1 cellular context compared by ENCODE assay signal in the genomic region with DNA sequence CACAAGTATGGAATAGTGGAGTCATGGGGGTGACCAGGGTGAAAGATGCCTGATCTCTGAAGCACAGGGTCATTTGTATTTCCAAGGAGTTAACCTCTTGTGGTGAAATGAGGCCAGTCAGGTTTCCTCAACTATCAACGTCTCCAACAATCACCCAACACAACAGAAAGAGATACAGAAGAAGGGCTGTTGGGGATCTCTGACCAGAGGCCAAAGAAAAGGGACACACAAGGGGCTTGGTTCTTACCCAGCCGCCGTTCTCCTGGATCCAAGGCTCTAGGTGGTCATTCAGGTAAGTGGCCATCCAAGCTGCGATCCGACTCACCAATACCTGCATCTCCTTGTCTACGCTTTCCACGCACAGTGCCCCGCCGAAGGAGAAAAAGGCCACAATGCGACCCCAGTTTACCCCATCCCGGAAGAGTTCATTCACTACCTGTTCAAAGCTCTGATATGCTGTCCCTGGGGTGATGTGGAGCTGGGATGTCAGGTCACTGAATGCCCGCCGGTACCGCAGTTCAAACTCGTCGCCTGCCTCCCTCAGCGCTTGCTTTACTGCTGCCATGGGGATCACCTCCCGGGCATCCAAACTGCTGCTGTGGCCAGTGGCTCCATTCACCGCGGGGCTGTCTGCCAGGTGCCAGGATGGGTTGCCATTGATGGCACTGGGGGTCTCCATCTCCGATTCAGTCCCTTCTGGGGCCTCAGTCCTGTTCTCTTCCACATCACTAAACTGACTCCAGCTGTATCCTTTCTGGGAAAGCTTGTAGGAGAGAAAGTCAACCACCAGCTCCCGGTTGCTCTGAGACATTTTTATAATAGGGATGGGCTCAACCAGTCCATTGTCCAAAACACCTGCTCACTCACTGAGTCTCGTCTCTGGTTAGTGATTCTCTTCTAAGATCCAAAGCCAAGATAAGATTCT.
TF ChIP-seq lines count a peak whose summit lies in the region.

No MANE protein-coding gene starts in this region.

TF ChIP-seq in HepG2, 621 proteins besides CTCF, POLR2A, EP300 and RAD21 (continued from another document and continues in another):
- TF ChIP-seq, protein P1, sequence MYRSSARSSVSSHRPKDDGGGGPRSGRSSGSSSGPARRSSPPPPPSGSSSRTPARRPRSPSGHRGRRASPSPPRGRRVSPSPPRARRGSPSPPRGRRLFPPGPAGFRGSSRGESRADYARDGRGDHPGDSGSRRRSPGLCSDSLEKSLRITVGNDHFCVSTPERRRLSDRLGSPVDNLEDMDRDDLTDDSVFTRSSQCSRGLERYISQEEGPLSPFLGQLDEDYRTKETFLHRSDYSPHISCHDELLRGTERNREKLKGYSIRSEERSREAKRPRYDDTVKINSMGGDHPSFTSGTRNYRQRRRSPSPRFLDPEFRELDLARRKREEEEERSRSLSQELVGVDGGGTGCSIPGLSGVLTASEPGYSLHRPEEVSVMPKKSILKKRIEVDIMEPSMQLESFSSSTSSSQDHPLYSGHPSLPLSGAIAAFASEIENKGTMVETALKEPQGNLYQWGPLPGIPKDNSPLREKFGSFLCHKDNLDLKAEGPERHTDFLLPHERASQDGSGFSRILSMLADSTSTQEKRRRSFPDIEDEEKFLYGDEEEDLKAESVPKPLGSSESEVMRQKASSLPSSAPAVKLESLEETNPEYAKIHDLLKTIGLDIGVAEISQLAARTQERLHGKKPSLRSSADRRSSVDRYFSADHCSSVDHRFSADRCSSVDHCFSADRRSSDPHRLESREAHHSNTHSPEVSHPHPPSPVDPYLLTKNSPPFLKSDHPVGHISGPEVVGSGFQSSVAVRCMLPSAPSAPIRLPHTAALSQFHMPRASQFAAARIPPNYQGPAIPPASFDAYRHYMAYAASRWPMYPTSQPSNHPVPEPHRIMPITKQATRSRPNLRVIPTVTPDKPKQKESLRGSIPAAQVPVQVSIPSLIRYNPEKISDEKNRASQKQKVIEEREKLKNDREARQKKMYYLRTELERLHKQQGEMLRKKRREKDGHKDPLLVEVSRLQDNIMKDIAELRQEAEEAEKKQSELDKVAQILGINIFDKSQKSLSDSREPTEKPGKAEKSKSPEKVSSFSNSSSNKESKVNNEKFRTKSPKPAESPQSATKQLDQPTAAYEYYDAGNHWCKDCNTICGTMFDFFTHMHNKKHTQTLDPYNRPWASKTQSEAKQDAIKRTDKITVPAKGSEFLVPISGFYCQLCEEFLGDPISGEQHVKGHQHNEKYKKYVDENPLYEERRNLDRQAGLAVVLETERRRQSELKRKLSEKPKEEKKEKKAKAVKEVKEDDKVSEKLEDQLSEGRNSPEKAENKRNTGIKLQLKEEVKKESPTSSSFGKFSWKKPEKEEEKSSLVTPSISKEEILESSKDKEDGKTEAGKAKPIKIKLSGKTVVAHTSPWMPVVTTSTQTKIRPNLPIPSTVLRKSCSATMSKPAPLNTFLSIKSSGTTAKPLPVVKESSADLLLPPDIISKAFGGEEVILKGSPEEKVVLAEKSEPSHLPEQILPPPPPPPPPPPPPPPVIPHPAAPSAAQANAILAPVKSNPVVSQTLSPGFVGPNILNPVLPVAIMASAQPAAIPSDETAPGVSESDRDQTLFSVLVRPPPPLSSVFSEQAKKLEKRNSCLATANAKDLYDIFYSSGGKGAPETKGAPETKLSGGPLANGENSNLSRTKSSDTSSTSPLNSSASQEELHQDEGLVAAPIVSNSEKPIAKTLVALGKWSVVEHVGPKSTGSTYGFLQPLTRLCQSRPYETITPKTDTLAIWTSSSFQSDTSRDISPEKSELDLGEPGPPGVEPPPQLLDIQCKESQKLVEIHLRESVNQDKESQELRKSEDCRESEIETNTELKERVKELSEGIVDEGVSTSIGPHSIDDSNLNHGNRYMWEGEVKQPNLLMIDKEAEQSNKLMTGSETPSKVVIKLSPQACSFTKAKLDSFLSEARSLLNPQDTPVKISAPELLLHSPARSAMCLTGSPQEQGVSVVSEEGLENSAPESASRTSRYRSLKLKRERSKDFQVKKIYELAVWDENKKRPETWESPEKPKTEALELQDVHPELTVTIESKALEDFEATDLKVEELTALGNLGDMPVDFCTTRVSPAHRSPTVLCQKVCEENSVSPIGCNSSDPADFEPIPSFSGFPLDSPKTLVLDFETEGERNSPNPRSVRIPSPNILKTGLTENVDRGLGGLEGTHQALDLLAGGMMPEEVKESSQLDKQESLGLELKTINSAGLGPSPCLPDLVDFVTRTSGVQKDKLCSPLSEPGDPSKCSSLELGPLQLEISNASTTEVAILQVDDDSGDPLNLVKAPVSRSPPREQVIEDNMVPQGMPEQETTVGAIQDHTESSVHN (CRISPR knock-in tag; IDR thresholded peaks at IDR 0.05): no peak
- 0 out of 2 replicates have a peak, but pooled peaks have one; percentile 80 for TF ChIP-seq MBD4 (IDR thresholded peaks at IDR 0.05; ENCODE audit: borderline replicate concordance, low read length)
- TF ChIP-seq RFX1 (IDR thresholded peaks at IDR 0.05): no peak
- TF ChIP-seq AHR (CRISPR knock-in tag; IDR thresholded peaks at IDR 0.05): peak; percentile 71; the same call in 1 of the 2 replicates
- peak; percentile 69; the same call in 1 of the 2 replicates for TF ChIP-seq SP4 (CRISPR knock-in tag; IDR thresholded peaks at IDR 0.05)
- TF ChIP-seq, protein P2, sequence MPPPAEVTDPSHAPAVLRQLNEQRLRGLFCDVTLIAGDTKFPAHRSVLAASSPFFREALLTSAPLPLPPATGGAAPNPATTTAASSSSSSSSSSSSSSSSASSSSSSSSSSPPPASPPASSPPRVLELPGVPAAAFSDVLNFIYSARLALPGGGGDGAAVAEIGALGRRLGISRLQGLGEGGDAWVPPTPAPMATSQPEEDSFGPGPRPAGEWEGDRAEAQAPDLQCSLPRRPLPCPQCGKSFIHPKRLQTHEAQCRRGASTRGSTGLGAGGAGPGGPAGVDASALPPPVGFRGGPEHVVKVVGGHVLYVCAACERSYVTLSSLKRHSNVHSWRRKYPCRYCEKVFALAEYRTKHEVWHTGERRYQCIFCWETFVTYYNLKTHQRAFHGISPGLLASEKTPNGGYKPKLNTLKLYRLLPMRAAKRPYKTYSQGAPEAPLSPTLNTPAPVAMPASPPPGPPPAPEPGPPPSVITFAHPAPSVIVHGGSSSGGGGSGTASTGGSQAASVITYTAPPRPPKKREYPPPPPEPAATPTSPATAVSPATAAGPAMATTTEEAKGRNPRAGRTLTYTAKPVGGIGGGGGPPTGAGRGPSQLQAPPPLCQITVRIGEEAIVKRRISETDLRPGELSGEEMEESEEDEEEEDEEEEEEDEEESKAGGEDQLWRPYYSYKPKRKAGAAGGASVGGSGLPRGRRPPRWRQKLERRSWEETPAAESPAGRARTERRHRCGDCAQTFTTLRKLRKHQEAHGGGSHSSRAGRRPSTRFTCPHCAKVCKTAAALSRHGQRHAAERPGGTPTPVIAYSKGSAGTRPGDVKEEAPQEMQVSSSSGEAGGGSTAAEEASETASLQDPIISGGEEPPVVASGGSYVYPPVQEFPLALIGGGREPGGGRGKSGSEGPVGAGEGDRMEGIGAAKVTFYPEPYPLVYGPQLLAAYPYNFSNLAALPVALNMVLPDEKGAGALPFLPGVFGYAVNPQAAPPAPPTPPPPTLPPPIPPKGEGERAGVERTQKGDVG (CRISPR knock-in tag; IDR thresholded peaks at IDR 0.05; ENCODE audit: borderline replicate concordance): no peak; the same call in 1 of the 2 replicates
- TF ChIP-seq ZFP37 (CRISPR knock-in tag; IDR thresholded peaks at IDR 0.05; ENCODE audit: borderline replicate concordance): 0 out of 2 replicates have a peak, but pooled peaks have one; percentile 57
- TF ChIP-seq ZNF562 (CRISPR knock-in tag; IDR thresholded peaks at IDR 0.05; ENCODE audit: borderline replicate concordance): no peak
- TF ChIP-seq, protein P3, sequence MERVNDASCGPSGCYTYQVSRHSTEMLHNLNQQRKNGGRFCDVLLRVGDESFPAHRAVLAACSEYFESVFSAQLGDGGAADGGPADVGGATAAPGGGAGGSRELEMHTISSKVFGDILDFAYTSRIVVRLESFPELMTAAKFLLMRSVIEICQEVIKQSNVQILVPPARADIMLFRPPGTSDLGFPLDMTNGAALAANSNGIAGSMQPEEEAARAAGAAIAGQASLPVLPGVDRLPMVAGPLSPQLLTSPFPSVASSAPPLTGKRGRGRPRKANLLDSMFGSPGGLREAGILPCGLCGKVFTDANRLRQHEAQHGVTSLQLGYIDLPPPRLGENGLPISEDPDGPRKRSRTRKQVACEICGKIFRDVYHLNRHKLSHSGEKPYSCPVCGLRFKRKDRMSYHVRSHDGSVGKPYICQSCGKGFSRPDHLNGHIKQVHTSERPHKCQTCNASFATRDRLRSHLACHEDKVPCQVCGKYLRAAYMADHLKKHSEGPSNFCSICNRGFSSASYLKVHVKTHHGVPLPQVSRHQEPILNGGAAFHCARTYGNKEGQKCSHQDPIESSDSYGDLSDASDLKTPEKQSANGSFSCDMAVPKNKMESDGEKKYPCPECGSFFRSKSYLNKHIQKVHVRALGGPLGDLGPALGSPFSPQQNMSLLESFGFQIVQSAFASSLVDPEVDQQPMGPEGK (CRISPR knock-in tag; IDR thresholded peaks at IDR 0.05): no peak
- 0 out of 2 replicates have a peak, but pooled peaks have one; percentile 23 for TF ChIP-seq ATAD3A (CRISPR knock-in tag; IDR thresholded peaks at IDR 0.05)
- peak; percentile 40; the same call in 1 of the 2 replicates for TF ChIP-seq KDM5B (CRISPR knock-in tag; IDR thresholded peaks at IDR 0.05; ENCODE audit: borderline replicate concordance)
- TF ChIP-seq SOX6 (IDR thresholded peaks at IDR 0.05): no peak
- TF ChIP-seq SOX6 (CRISPR knock-in tag; IDR thresholded peaks at IDR 0.05): peak; percentile 29
- TF ChIP-seq, protein P4, sequence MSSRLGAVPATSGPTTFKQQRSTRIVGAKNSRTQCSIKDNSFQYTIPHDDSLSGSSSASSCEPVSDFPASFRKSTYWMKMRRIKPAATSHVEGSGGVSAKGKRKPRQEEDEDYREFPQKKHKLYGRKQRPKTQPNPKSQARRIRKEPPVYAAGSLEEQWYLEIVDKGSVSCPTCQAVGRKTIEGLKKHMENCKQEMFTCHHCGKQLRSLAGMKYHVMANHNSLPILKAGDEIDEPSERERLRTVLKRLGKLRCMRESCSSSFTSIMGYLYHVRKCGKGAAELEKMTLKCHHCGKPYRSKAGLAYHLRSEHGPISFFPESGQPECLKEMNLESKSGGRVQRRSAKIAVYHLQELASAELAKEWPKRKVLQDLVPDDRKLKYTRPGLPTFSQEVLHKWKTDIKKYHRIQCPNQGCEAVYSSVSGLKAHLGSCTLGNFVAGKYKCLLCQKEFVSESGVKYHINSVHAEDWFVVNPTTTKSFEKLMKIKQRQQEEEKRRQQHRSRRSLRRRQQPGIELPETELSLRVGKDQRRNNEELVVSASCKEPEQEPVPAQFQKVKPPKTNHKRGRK (CRISPR knock-in tag; IDR thresholded peaks at IDR 0.05): no peak
- peak; percentile 94; the same call in 1 of the 2 replicates for TF ChIP-seq ZFP90 (CRISPR knock-in tag; IDR thresholded peaks at IDR 0.05; ENCODE audit: borderline replicate concordance)
- TF ChIP-seq, protein P5, sequence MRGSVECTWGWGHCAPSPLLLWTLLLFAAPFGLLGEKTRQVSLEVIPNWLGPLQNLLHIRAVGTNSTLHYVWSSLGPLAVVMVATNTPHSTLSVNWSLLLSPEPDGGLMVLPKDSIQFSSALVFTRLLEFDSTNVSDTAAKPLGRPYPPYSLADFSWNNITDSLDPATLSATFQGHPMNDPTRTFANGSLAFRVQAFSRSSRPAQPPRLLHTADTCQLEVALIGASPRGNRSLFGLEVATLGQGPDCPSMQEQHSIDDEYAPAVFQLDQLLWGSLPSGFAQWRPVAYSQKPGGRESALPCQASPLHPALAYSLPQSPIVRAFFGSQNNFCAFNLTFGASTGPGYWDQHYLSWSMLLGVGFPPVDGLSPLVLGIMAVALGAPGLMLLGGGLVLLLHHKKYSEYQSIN (CRISPR knock-in tag; IDR thresholded peaks at IDR 0.05; ENCODE audit: borderline replicate concordance): no peak
- peak; percentile 15; the same call in 1 of the 2 replicates for TF ChIP-seq MIER3 (CRISPR knock-in tag; IDR thresholded peaks at IDR 0.05; ENCODE audit: borderline replicate concordance)
- no peak for TF ChIP-seq ZNF781 (CRISPR knock-in tag; IDR thresholded peaks at IDR 0.05; ENCODE audit: borderline replicate concordance, not compliant biosample characterization)
- peak; percentile 3; the same call in 1 of the 2 replicates for TF ChIP-seq DNMT3B (CRISPR knock-in tag; conservative IDR thresholded peaks at IDR 0.05)
- TF ChIP-seq ZNF616 (CRISPR knock-in tag; IDR thresholded peaks at IDR 0.05; ENCODE audit: low read depth): 0 out of 2 replicates have a peak, but pooled peaks have one; percentile 35
- TF ChIP-seq ADNP (CRISPR knock-in tag; IDR thresholded peaks at IDR 0.05): no peak
- TF ChIP-seq HNF4G (IDR thresholded peaks at IDR 0.05; ENCODE audit: borderline replicate concordance, low read depth, low read length): 0 out of 2 replicates have a peak, but pooled peaks have one; percentile 28
- no peak for TF ChIP-seq HNF4G (CRISPR knock-in tag; IDR thresholded peaks at IDR 0.05; ENCODE audit: borderline replicate concordance, low read depth)
- no peak for TF ChIP-seq SRF (IDR thresholded peaks at IDR 0.05; ENCODE audit: low read depth, low read length)
- no peak for TF ChIP-seq ZNF703 (CRISPR knock-in tag; IDR thresholded peaks at IDR 0.05; ENCODE audit: borderline replicate concordance)
- no peak for TF ChIP-seq ZNF205 (CRISPR knock-in tag; IDR thresholded peaks at IDR 0.05)
- no peak for TF ChIP-seq TCF7 (IDR thresholded peaks at IDR 0.05; ENCODE audit: low read depth)
- no peak for TF ChIP-seq ZNF773 (CRISPR knock-in tag; IDR thresholded peaks at IDR 0.05; ENCODE audit: borderline replicate concordance)
- no peak; the same call in 1 of the 2 replicates for TF ChIP-seq ZNF232 (CRISPR knock-in tag; IDR thresholded peaks at IDR 0.05; ENCODE audit: borderline replicate concordance)
- TF ChIP-seq, protein P6, sequence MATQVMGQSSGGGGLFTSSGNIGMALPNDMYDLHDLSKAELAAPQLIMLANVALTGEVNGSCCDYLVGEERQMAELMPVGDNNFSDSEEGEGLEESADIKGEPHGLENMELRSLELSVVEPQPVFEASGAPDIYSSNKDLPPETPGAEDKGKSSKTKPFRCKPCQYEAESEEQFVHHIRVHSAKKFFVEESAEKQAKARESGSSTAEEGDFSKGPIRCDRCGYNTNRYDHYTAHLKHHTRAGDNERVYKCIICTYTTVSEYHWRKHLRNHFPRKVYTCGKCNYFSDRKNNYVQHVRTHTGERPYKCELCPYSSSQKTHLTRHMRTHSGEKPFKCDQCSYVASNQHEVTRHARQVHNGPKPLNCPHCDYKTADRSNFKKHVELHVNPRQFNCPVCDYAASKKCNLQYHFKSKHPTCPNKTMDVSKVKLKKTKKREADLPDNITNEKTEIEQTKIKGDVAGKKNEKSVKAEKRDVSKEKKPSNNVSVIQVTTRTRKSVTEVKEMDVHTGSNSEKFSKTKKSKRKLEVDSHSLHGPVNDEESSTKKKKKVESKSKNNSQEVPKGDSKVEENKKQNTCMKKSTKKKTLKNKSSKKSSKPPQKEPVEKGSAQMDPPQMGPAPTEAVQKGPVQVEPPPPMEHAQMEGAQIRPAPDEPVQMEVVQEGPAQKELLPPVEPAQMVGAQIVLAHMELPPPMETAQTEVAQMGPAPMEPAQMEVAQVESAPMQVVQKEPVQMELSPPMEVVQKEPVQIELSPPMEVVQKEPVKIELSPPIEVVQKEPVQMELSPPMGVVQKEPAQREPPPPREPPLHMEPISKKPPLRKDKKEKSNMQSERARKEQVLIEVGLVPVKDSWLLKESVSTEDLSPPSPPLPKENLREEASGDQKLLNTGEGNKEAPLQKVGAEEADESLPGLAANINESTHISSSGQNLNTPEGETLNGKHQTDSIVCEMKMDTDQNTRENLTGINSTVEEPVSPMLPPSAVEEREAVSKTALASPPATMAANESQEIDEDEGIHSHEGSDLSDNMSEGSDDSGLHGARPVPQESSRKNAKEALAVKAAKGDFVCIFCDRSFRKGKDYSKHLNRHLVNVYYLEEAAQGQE (IDR thresholded peaks at IDR 0.05; ENCODE audit: borderline replicate concordance in 1 of 2, low read depth in 1 of 2, low read length in 2 of 2): peak in 1 of 2 experiments; percentile 2; a peak in 1 of 4 replicates
